ENCODE assay signal across 8 cellular contexts in genomic region chr4:88058295-88058694, GRCh38.
"Had no signal": no experiment of that assay in that cellular context is flagged by ENCODE, and none has a peak within 500 bp of the region (broad histone marks: within the 10 kb centered on the region; RNA-seq: fewer than 3 reads in every experiment).

No MANE protein-coding gene starts in this region.

- H3K27ac ChIP-seq: HL-60 had no signal

- H3K4me1 Mint-ChIP-seq: GM23338, H9, IgD-negative memory B cell had no signal

- H3K27me3 Mint-ChIP-seq: IgD-negative memory B cell had no signal

- ATAC-seq: GM23338 had no signal

- H3K9me3 Mint-ChIP-seq: GM23338, H9, IgD-negative memory B cell had no signal

- H3K27ac Mint-ChIP-seq: GM23338, H9, IgD-negative memory B cell had no signal

- H3K4me3 Mint-ChIP-seq: GM23338, H9, IgD-negative memory B cell had no signal

- DNase-seq: H9, HCEC 1CT, KG1 had no signal

- H3K4me2 ChIP-seq: GM23338 had no signal

- H2AFZ ChIP-seq: GM23338 had no signal

- FAIRE-seq: H1, H54 had no signal

- H3K4me3 ChIP-seq: GM23338 had no signal
